20 cellular contexts compared by ENCODE assay signal in the genomic region with DNA sequence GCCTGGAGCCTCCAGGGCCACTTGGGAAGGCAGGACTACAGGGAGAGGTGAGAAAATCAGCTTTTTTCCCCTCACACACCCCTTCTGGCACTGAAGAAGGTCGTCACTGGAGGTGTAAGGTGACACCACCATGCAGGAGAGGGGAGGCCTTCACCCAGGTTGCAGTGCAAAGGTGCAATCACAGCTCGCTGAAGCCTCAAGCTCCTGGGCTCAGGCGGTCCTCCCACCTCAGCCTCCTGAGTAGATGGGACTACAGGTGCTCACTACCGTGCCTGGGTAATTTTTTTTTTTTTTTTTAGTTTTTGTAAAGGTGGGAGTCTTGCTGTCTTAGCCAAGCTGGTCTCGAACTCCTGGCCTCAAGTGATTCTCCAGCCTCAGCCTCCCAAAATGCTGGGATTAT.
DNase-seq lines count a peak whose midpoint lies in the region; ATAC-seq, FAIRE-seq and TF ChIP-seq lines count a peak whose summit lies in the region.
"Had no signal": no experiment of that assay in that cellular context is flagged by ENCODE, and none has a peak within 500 bp of the region (broad histone marks: within the 10 kb centered on the region; RNA-seq: fewer than 3 reads in every experiment).

No MANE protein-coding gene starts in this region.

- TF ChIP-seq POLR2A in H1 (IDR thresholded peaks at IDR 0.05; ENCODE audit: control extremely low read depth in 1 of 2, low read depth in 2 of 2, low read length in 2 of 2) = no peak

- H3K14ac ChIP-seq in H9 (ENCODE audit: insufficient read depth, low read length) = no peak overlapping the region
- no peak overlapping the region for H3K14ac ChIP-seq in H1 (ENCODE audit: insufficient read length)

- no peak for ATAC-seq in PC-3
- ATAC-seq: CD8-positive, alpha-beta T cell had no signal

- H2BK15ac ChIP-seq in H9 (ENCODE audit: low read depth, low read length) (no peak overlapping the region), H1 (ENCODE audit: low read length) (no peak overlapping the region)

- intact Hi-C loops in PC-3 (cut with micrococcal nuclease) = no loop called here

- H3K9me3 Mint-ChIP-seq in H9 = no peaks in the 10 kb centered on the region
- H3K9me3 Mint-ChIP-seq: CD8-positive, alpha-beta T cell; HFFc6 had no signal

- H3K9me2 ChIP-seq in PC-3 (replicated peaks; ENCODE audit: low read length) = no peaks in the 10 kb centered on the region

- H2BK120ac ChIP-seq in H9 (ENCODE audit: low read depth, low read length, poor library complexity, severe bottlenecking) (no peak overlapping the region), H1 (replicated peaks; ENCODE audit: low read depth, low read length) (no peak overlapping the region)

- no peak overlapping the region for H4K8ac ChIP-seq in H9 (replicated peaks; ENCODE audit: insufficient read length, low read depth, low read length)
- H4K8ac ChIP-seq in H1 (ENCODE audit: extremely low read depth, insufficient read depth, low read length) = peak overlapping the region; percentile 45; the same call in 1 of the 2 replicates

- no peak for TF ChIP-seq RAD21 in H1 (IDR thresholded peaks at IDR 0.05 in 1 of 2, conservative IDR thresholded peaks at IDR 0.05 in 1 of 2; ENCODE audit: low read depth in 2 of 2, low read length in 2 of 2)

- no peak overlapping the region for H4K5ac ChIP-seq in H9 (ENCODE audit: insufficient read length, low read depth, low read length)
- no peak overlapping the region for H4K5ac ChIP-seq in H1 (ENCODE audit: insufficient read length, low read depth, low read length)

- H3K9me3 ChIP-seq in H9 (ENCODE audit: control insufficient read depth, low read depth, low read length) (no peaks in the 10 kb centered on the region), H1 (ENCODE audit: insufficient read depth in 2 of 2, low read depth in 1 of 2, low read length in 1 of 2) (no peaks in the 10 kb centered on the region), osteoblast (ENCODE audit: low read depth, low read length) (peaks cover 3% of the 10 kb centered on the region), PC-3 (ENCODE audit: low read length) (no peaks in the 10 kb centered on the region)
- H3K9me3 ChIP-seq: Caco-2, HAP-1 had no signal

- no peaks in the 10 kb centered on the region for H3K4me1 ChIP-seq in H9 (ENCODE audit: insufficient read depth, low read length)
- H3K4me1 ChIP-seq in H1 (replicated peaks in 1 of 4; ENCODE audit: control insufficient read depth in 3 of 4, insufficient read depth in 4 of 4, low read length in 3 of 4) = peaks cover 0 to 8% (median 3%) of the 10 kb centered on the region in 4 experiments; a peak in 5 of 7 replicates
- no peaks in the 10 kb centered on the region for H3K4me1 ChIP-seq in osteoblast (ENCODE audit: insufficient read depth, low read length)
- H3K4me1 ChIP-seq in PC-3 (ENCODE audit: insufficient read depth, low read length) = no peaks in the 10 kb centered on the region
- H3K4me1 ChIP-seq: BLaER1, HAP-1 had no signal

- H2AK5ac ChIP-seq in H9 (ENCODE audit: insufficient read length, low read length) (no peak overlapping the region), H1 (ENCODE audit: low read depth, low read length) (peak overlapping the region; percentile 16; the same call in 1 of the 2 replicates)

- no TSS peak for BruUV-seq in PC-3 (replicated peaks; lab: Mats Ljungman, UMichigan)

- peaks cover 38% of the 10 kb centered on the region for H3K27me3 Mint-ChIP-seq in H9 (ENCODE audit: low read depth)

- H3K4me3 ChIP-seq in H1 (ENCODE audit: extremely low read depth in 1 of 4, insufficient read depth in 2 of 4, low read depth in 3 of 4, low read length in 4 of 4) (no peak overlapping the region), osteoblast (ENCODE audit: insufficient read depth, low read length) (no peak overlapping the region), PC-3 (ENCODE audit: low read length) (no peak overlapping the region)
- H3K4me3 ChIP-seq: BLaER1, GM23248, HAP-1 had no signal

- no peak overlapping the region for H3K4ac ChIP-seq in H9 (ENCODE audit: low read depth, low read length)
- no peak overlapping the region for H3K4ac ChIP-seq in H1 (replicated peaks; ENCODE audit: insufficient read length, low read depth, low read length)

- H3K36me3 ChIP-seq in H1 (ENCODE audit: control insufficient read depth in 2 of 4, insufficient read depth in 4 of 4, low read length in 3 of 4) (no peaks in the 10 kb centered on the region), osteoblast (ENCODE audit: insufficient read depth, low read length) (no peaks in the 10 kb centered on the region), PC-3 (ENCODE audit: low read depth, low read length) (no peaks in the 10 kb centered on the region)
- H3K36me3 ChIP-seq: BLaER1, HAP-1 had no signal

- H3K23me2 ChIP-seq in H9 (ENCODE audit: insufficient read length, low read depth, low read length, poor library complexity, severe bottlenecking) = no peaks in the 10 kb centered on the region
- H3K23me2 ChIP-seq in H1 (ENCODE audit: low read depth, low read length) = peaks cover 5% of the 10 kb centered on the region; the same call in 1 of the 2 replicates

- H2BK5ac ChIP-seq in H9 (ENCODE audit: insufficient read length, low read length) = no peak overlapping the region
- no peak overlapping the region for H2BK5ac ChIP-seq in H1 (ENCODE audit: low read depth, low read length)

- no peaks in the 10 kb centered on the region for H3F3A ChIP-seq in PC-3 (ENCODE audit: low read length, unreplicated experiment)

- H3K79me1 ChIP-seq in H9 (ENCODE audit: insufficient read depth, low read depth, low read length, poor library complexity, severe bottlenecking) = no peaks in the 10 kb centered on the region
- H3K79me1 ChIP-seq in H1 (ENCODE audit: low read depth, low read length) = no peaks in the 10 kb centered on the region

- no peak overlapping the region for H3K27ac Mint-ChIP-seq in H9
- H3K27ac Mint-ChIP-seq: B cell; CD4-positive, CD25-positive, alpha-beta regulatory T cell; CD8-positive, alpha-beta T cell; HFFc6 had no signal

- H3K27me3 ChIP-seq in H9 (ENCODE audit: insufficient read depth, low read length) (peaks cover 6% of the 10 kb centered on the region; the same call in 1 of the 2 replicates), H1 (replicated peaks in 1 of 4; ENCODE audit: control insufficient read depth in 3 of 4, extremely low read depth in 1 of 4, insufficient read depth in 3 of 4, low read length in 3 of 4) (peaks cover 8 to 25% (median 22%) of the 10 kb centered on the region in 4 experiments), osteoblast (ENCODE audit: insufficient read depth, low read length) (peaks cover 25% of the 10 kb centered on the region), PC-3 (ENCODE audit: low read length) (no peaks in the 10 kb centered on the region)

- H3K23ac ChIP-seq in H9 (ENCODE audit: insufficient read length, low read depth, low read length) = no peak overlapping the region
- H3K23ac ChIP-seq in H1 (ENCODE audit: insufficient read length) = no peak overlapping the region

- FAIRE-seq in H1 (lab: Jason Lieb, UNC) = no peak
- FAIRE-seq: A204.1, G401.6, GM12892 had no signal

- H3K18ac ChIP-seq in H9 (ENCODE audit: insufficient read length, low read depth, low read length) (no peak overlapping the region), H1 (ENCODE audit: extremely low read depth, low read length) (no peak overlapping the region)

- no peak for TF ChIP-seq EP300 in H1 (IDR thresholded peaks at IDR 0.05; ENCODE audit: borderline replicate concordance in 1 of 2, low read depth in 2 of 2, low read length in 2 of 2)

- TF ChIP-seq CTCF in H9 (conservative IDR thresholded peaks at IDR 0.05) = no peak
- no peak for TF ChIP-seq CTCF in H1 (IDR thresholded peaks at IDR 0.05; ENCODE audit: control extremely low read depth in 1 of 3, insufficient read depth in 1 of 3, low read depth in 1 of 3, low read length in 3 of 3)
- no peak for TF ChIP-seq CTCF in osteoblast (IDR thresholded peaks at IDR 0.05; ENCODE audit: extremely low read depth, low read depth, low read length)
- no peak for TF ChIP-seq CTCF in PC-3 (conservative IDR thresholded peaks at IDR 0.05; ENCODE audit: low read depth, low read length)

- H4K20me1 ChIP-seq in H9 (ENCODE audit: control insufficient read depth, insufficient read depth, insufficient read length) (no peaks in the 10 kb centered on the region), H1 (replicated peaks in 1 of 2; ENCODE audit: control insufficient read depth in 1 of 2, insufficient read depth in 2 of 2, low read length in 2 of 2) (no peaks in the 10 kb centered on the region), osteoblast (ENCODE audit: insufficient read depth, low read length) (no peaks in the 10 kb centered on the region), PC-3 (ENCODE audit: low read length) (no peaks in the 10 kb centered on the region)
- H4K20me1 ChIP-seq: BLaER1 had no signal

- WGBS in H9 (ENCODE audit: extremely low coverage, insufficient read length, low lambda C conversion rate) = no CpG with 5 or more reads among the region's 5 CpGs
- WGBS in H1 (ENCODE audit: extremely low coverage in 1 of 2, insufficient coverage in 1 of 2, insufficient read length in 1 of 2, insufficient replicate concordance in 2 of 2, low coverage in 1 of 2, low lambda C conversion rate in 2 of 2, missing lambda C conversion rate in 1 of 2), 2 experiments = 60% methylated on average over 2 of the region's 5 CpGs; no CpG with 5 or more reads in 1 of the 2 experiments

- H3K4me2 ChIP-seq in H9 (ENCODE audit: insufficient read depth, insufficient read length, low read length) = no peak overlapping the region
- no peak overlapping the region for H3K4me2 ChIP-seq in H1 (ENCODE audit: insufficient read depth in 1 of 2, low read depth in 2 of 2, low read length in 2 of 2)
- H3K4me2 ChIP-seq in osteoblast (ENCODE audit: insufficient read depth, low read length) = no peak overlapping the region
- H3K4me2 ChIP-seq in PC-3 (ENCODE audit: low read length) = no peak overlapping the region
- H3K4me2 ChIP-seq: BLaER1 had no signal

- H4K91ac ChIP-seq in H9 (ENCODE audit: insufficient read length, low read depth, low read length) (no peak overlapping the region), H1 (replicated peaks; ENCODE audit: insufficient read length, low read length) (no peak overlapping the region)

- H3K36me3 Mint-ChIP-seq in H9 (ENCODE audit: insufficient read depth in 1 of 3, low read depth in 3 of 3) = no peaks in the 10 kb centered on the region
- H3K36me3 Mint-ChIP-seq: CD4-positive, CD25-positive, alpha-beta regulatory T cell; CD8-positive, alpha-beta T cell had no signal

- H3K9ac ChIP-seq in H9 (ENCODE audit: extremely low read depth, insufficient read length, low read length) (no peak overlapping the region), H1 (replicated peaks in 1 of 4; ENCODE audit: extremely low read depth in 1 of 4, low read depth in 3 of 4, low read length in 3 of 4) (no peak overlapping the region), PC-3 (ENCODE audit: low read length) (no peak overlapping the region)
- H3K9ac ChIP-seq: BLaER1, GM23248 had no signal

- CTCF ChIA-PET in H1 (lab: Charles Lee; ENCODE audit: partially characterized antibody) (interaction anchor here (0.6 to 4.0 kb wide), 10 partner anchors 8 to 112 kb away, joined by 3 to 13 read pairs (median 4); no protein-coding TSS in a partner anchor), PC-3 (lab: Charles Lee) (no interaction called here)

- DNase-seq in H9 = peak; percentile 38
- DNase-seq in NCI-H2171 (lab: John Stamatoyannopoulos, UW) = peak; percentile 24
- DNase-seq in H1 (ENCODE audit: low read depth in 1 of 2, low spot score in 2 of 2) = no peak
- DNase-seq in osteoblast (ENCODE audit: insufficient read length, low spot score, missing footprints) = peak; percentile 42
- no peak for DNase-seq in pons (ENCODE audit: low spot score)
- no peak for DNase-seq in PC-3
- DNase-seq: Caco-2; CD4-positive, CD25-positive, alpha-beta regulatory T cell; CD8-positive, alpha-beta T cell; DMS153; DND-41; GM23248; HFFc6 had no signal

- H2AFZ ChIP-seq in H9 (ENCODE audit: low read length) = no peak overlapping the region
- H2AFZ ChIP-seq in H1 (ENCODE audit: low read length) = no peak overlapping the region
- no peak overlapping the region for H2AFZ ChIP-seq in osteoblast (ENCODE audit: low read length)
- no peak overlapping the region for H2AFZ ChIP-seq in PC-3 (ENCODE audit: low read length)
- H2AFZ ChIP-seq: GM23248 had no signal

- H3T11ph ChIP-seq in H9 (ENCODE audit: low read length) = no peak overlapping the region

- H3K27ac ChIP-seq in H9 (ENCODE audit: insufficient read length, low read depth, low read length) = no peak overlapping the region
- H3K27ac ChIP-seq in H1 (ENCODE audit: low read depth, low read length) = no peak overlapping the region
- no peak overlapping the region for H3K27ac ChIP-seq in osteoblast (ENCODE audit: low read depth, low read length)
- H3K27ac ChIP-seq in PC-3 (ENCODE audit: low read length) = no peak overlapping the region
- H3K27ac ChIP-seq: BLaER1, C4-2B, GM23248 had no signal

- no peak overlapping the region for H3K4me3 Mint-ChIP-seq in H9
- H3K4me3 Mint-ChIP-seq: B cell; CD4-positive, CD25-positive, alpha-beta regulatory T cell; CD8-positive, alpha-beta T cell; HFFc6 had no signal

- H2BK20ac ChIP-seq in H9 (ENCODE audit: low read depth, low read length, poor library complexity, severe bottlenecking) = no peak overlapping the region
- H2BK20ac ChIP-seq in H1 (ENCODE audit: low read length) = no peak overlapping the region

- POLR2A ChIA-PET in H1 (lab: Charles Lee; ENCODE audit: partially characterized antibody) (interaction anchor here (1.0 to 1.4 kb wide), 2 partner anchors 115 to 128 kb away, joined by 3 to 4 read pairs; no protein-coding TSS in a partner anchor), PC-3 (lab: Charles Lee; ENCODE audit: unreplicated experiment) (no interaction called here)

- peaks cover 15 to 16% of the 10 kb centered on the region in 2 experiments for H3K4me1 Mint-ChIP-seq in H9

- H3K79me2 ChIP-seq in H9 (ENCODE audit: insufficient read depth, low read length) = no peaks in the 10 kb centered on the region
- H3K79me2 ChIP-seq in H1 (ENCODE audit: control insufficient read depth in 1 of 2, insufficient read depth in 2 of 2, low read length in 2 of 2) = no peaks in the 10 kb centered on the region
- H3K79me2 ChIP-seq in osteoblast (ENCODE audit: insufficient read depth, low read length) = no peaks in the 10 kb centered on the region
- H3K79me2 ChIP-seq in PC-3 (ENCODE audit: low read length) = no peaks in the 10 kb centered on the region

- H2BK12ac ChIP-seq in H9 (ENCODE audit: insufficient read length, low read depth, low read length) = no peak overlapping the region
- H2BK12ac ChIP-seq in H1 (ENCODE audit: low read depth, low read length) = peak overlapping the region; percentile 17; the same call in 1 of the 2 replicates

- H3K56ac ChIP-seq in H9 (ENCODE audit: insufficient read length, low read depth, low read length) (no peak overlapping the region), H1 (replicated peaks; ENCODE audit: insufficient read length, low read depth, low read length) (no peak overlapping the region)

Comparison
In these comparisons a context has a peak if more than half of its experiments do, and no peak if none do; other contexts are left out.
1. DNase-seq: peak in H9 (single experiment), NCI-H2171 (single experiment) and osteoblast (single experiment); none in H1 (0 of 2), pons (single experiment) and PC-3 (single experiment).